In genomic region chr1:63780541-63780940, GRCh38 we compare ENCODE assay signal across 21 cellular contexts. TPM values are rescaled to one million over a fixed set of nuclear protein-coding genes. Genes with fewer than 3 reads are reported as not detected.
DNase-seq lines count a peak whose midpoint lies in the region; ATAC-seq and TF ChIP-seq lines count a peak whose summit lies in the region.
"Had no signal": no experiment of that assay in that cellular context is flagged by ENCODE, and none has a peak within 500 bp of the region (broad histone marks: within the 10 kb centered on the region; RNA-seq: fewer than 3 reads in every experiment).

No MANE protein-coding gene starts in this region.

- no peak overlapping the region for H2BK12ac ChIP-seq in neuronal stem cell (ENCODE audit: low read length)

- H3K4ac ChIP-seq in neuronal stem cell (ENCODE audit: low read length): no peak overlapping the region

- no peaks in the 10 kb centered on the region for H3K4me1 Mint-ChIP-seq in activated naive CD8-positive, alpha-beta T cell treated with anti-CD3 and anti-CD28 coated beads, Interleukin-2, amount 50 U/mL, for 24 hours
- no peaks in the 10 kb centered on the region for H3K4me1 Mint-ChIP-seq in activated naive CD8-positive, alpha-beta T cell treated with anti-CD3 and anti-CD28 coated beads for 36 hours
- peaks cover 93% of the 10 kb centered on the region for H3K4me1 Mint-ChIP-seq in WTC11

- no peak overlapping the region for H3K4me3 Mint-ChIP-seq in activated naive CD8-positive, alpha-beta T cell treated with anti-CD3 and anti-CD28 coated beads, Interleukin-2, amount 50 U/mL, for 24 hours
- H3K4me3 Mint-ChIP-seq in activated naive CD8-positive, alpha-beta T cell treated with anti-CD3 and anti-CD28 coated beads for 36 hours: no peak overlapping the region
- peak overlapping the region; percentile 52 for H3K4me3 Mint-ChIP-seq in WTC11
- H3K4me3 Mint-ChIP-seq: CD4-positive, alpha-beta memory T cell had no signal

- H4K8ac ChIP-seq in neuronal stem cell (ENCODE audit: low read depth, low read length): no peak overlapping the region

- no peak overlapping the region for H3K14ac ChIP-seq in neuronal stem cell (ENCODE audit: low read length)

- H2AFZ ChIP-seq in neuronal stem cell (ENCODE audit: low read length): no peak overlapping the region

- H3K36me3 ChIP-seq in iPS-18a (ENCODE audit: control insufficient read depth, low read depth, low read length) (peaks cover 8% of the 10 kb centered on the region), neuronal stem cell (replicated peaks in 1 of 2; ENCODE audit: control insufficient read depth in 2 of 2, insufficient read depth in 2 of 2, low read length in 2 of 2) (no peaks in the 10 kb centered on the region)
- H3K36me3 ChIP-seq: BLaER1 treated with 17β-estradiol and CSF1 and Interleukin-3, amounts not matched to agents 10 nM and 100 nM; HAP-1 had no signal

- no peaks in the 10 kb centered on the region for H3K36me3 Mint-ChIP-seq in activated naive CD8-positive, alpha-beta T cell treated with anti-CD3 and anti-CD28 coated beads, Interleukin-2, amount 50 U/mL, for 24 hours (ENCODE audit: low read depth)
- no peaks in the 10 kb centered on the region for H3K36me3 Mint-ChIP-seq in activated naive CD8-positive, alpha-beta T cell treated with anti-CD3 and anti-CD28 coated beads for 36 hours
- no peaks in the 10 kb centered on the region for H3K36me3 Mint-ChIP-seq in WTC11
- H3K36me3 Mint-ChIP-seq: CD4-positive, alpha-beta memory T cell had no signal

- no peaks in the 10 kb centered on the region for H3K9me3 Mint-ChIP-seq in activated naive CD8-positive, alpha-beta T cell treated with anti-CD3 and anti-CD28 coated beads, Interleukin-2, amount 50 U/mL, for 24 hours
- H3K9me3 Mint-ChIP-seq in activated naive CD8-positive, alpha-beta T cell treated with anti-CD3 and anti-CD28 coated beads for 36 hours: no peaks in the 10 kb centered on the region
- no peaks in the 10 kb centered on the region for H3K9me3 Mint-ChIP-seq in WTC11
- H3K9me3 Mint-ChIP-seq: CD4-positive, alpha-beta memory T cell had no signal

- H2BK120ac ChIP-seq in neuronal stem cell (ENCODE audit: low read depth, low read length): no peak overlapping the region

- H2BK15ac ChIP-seq in neuronal stem cell (ENCODE audit: low read length): no peak overlapping the region

- TF ChIP-seq CTCF in WTC11 (IDR thresholded peaks at IDR 0.05): no peak

- H3K18ac ChIP-seq in neuronal stem cell (ENCODE audit: low read length): no peak overlapping the region

- peak overlapping the region; percentile 22 for H3K4me3 ChIP-seq in iPS-18a (ENCODE audit: low read length)
- H3K4me3 ChIP-seq in neuronal stem cell (ENCODE audit: low read length in 2 of 2): no peak overlapping the region
- H3K4me3 ChIP-seq: BLaER1 treated with 17β-estradiol and CSF1 and Interleukin-3, amounts not matched to agents 10 nM and 100 nM; HAP-1 had no signal

- H3K79me1 ChIP-seq in neuronal stem cell (ENCODE audit: low read depth, low read length): no peaks in the 10 kb centered on the region

- no CpG with 5 or more reads among the region's 2 CpGs for WGBS in neuronal stem cell (ENCODE audit: extremely low coverage in 2 of 2, insufficient read length in 2 of 2, insufficient replicate concordance in 1 of 2), 2 donors

- no peak overlapping the region for H2AK5ac ChIP-seq in neuronal stem cell (ENCODE audit: low read depth, low read length)

- H3K9ac ChIP-seq in iPS-18a (ENCODE audit: low read length) (no peak overlapping the region), neuronal stem cell (ENCODE audit: low read depth, low read length, poor library complexity) (no peak overlapping the region)
- H3K9ac ChIP-seq: BLaER1 treated with 17β-estradiol and CSF1 and Interleukin-3, amounts not matched to agents 10 nM and 100 nM had no signal

- no peak overlapping the region for H4K91ac ChIP-seq in neuronal stem cell (ENCODE audit: low read depth, low read length, poor library complexity)

- H3K27ac Mint-ChIP-seq in activated naive CD8-positive, alpha-beta T cell treated with anti-CD3 and anti-CD28 coated beads, Interleukin-2, amount 50 U/mL, for 24 hours: peak overlapping the region; percentile 15
- H3K27ac Mint-ChIP-seq in activated naive CD8-positive, alpha-beta T cell treated with anti-CD3 and anti-CD28 coated beads for 36 hours: no peak overlapping the region
- H3K27ac Mint-ChIP-seq in WTC11: peak overlapping the region; percentile 98

- no peak for ATAC-seq in activated naive CD8-positive, alpha-beta T cell treated with anti-CD3 and anti-CD28 coated beads, Interleukin-2, amount 50 U/mL, for 24 hours
- ATAC-seq in WTC11 (peak; percentile 57), GM21381 (IDR thresholded peaks at IDR 0.05; ENCODE audit: unreplicated experiment) (no peak), GM21717 (IDR thresholded peaks at IDR 0.05; ENCODE audit: unreplicated experiment) (no peak)
- ATAC-seq: PC-3 had no signal

- no peak for DNase-seq in activated naive CD8-positive, alpha-beta T cell treated with anti-CD3 and anti-CD28 coated beads, Interleukin-2, amount 50 U/mL, for 24 hours
- DNase-seq in activated naive CD8-positive, alpha-beta T cell treated with anti-CD3 and anti-CD28 coated beads for 36 hours: no peak
- no peak for DNase-seq in WTC11 (ENCODE audit: low spot score)
- no peak for DNase-seq in neuronal stem cell (ENCODE audit: low spot score)
- no peak for DNase-seq in DMS153 treated with DMSO at 0.1 percent for 48 hours (lab: John Stamatoyannopoulos, UW; ENCODE audit: unreplicated experiment)
- DNase-seq: 8988T; Caco-2; CD4-positive, alpha-beta memory T cell; DMS 273 treated with DMSO at 0.1 percent for 48 hours; DND-41; Karpas-422; MV-4-11; NCI-H2081; PC-3; RPMI8226; SHP77 had no signal

- H3K9me3 ChIP-seq in iPS-18a (ENCODE audit: control insufficient read depth, low read depth, low read length): no peaks in the 10 kb centered on the region
- H3K9me3 ChIP-seq in neuronal stem cell (replicated peaks in 1 of 2; ENCODE audit: control insufficient read depth in 2 of 2, insufficient read depth in 1 of 2, low read depth in 1 of 2, low read length in 2 of 2): no peaks in the 10 kb centered on the region
- H3K9me3 ChIP-seq: BLaER1 treated with 17β-estradiol and CSF1 and Interleukin-3, amounts not matched to agents 10 nM and 100 nM; Caco-2; HAP-1 had no signal

- peaks cover 23% of the 10 kb centered on the region for H3K27me3 Mint-ChIP-seq in activated naive CD8-positive, alpha-beta T cell treated with anti-CD3 and anti-CD28 coated beads, Interleukin-2, amount 50 U/mL, for 24 hours
- H3K27me3 Mint-ChIP-seq in activated naive CD8-positive, alpha-beta T cell treated with anti-CD3 and anti-CD28 coated beads for 36 hours: peaks cover 46% of the 10 kb centered on the region
- H3K27me3 Mint-ChIP-seq in WTC11 (ENCODE audit: low read depth): no peaks in the 10 kb centered on the region

- POLR2A ChIA-PET in WTC11 (lab: Charles Lee): interaction anchor here (1.8 kb wide), 1 partner anchor 14 kb away, joined by 5 read pairs; no protein-coding TSS in a partner anchor

- peaks cover 91% of the 10 kb centered on the region for H3K4me1 ChIP-seq in iPS-18a (ENCODE audit: control insufficient read depth, low read depth, low read length)
- peaks cover 4 to 34% of the 10 kb centered on the region in 2 donors for H3K4me1 ChIP-seq in neuronal stem cell (ENCODE audit: control insufficient read depth in 2 of 2, insufficient read depth in 1 of 2, low read depth in 1 of 2, low read length in 2 of 2)
- H3K4me1 ChIP-seq: HAP-1 had no signal

- no peak overlapping the region for H3K23ac ChIP-seq in neuronal stem cell (ENCODE audit: low read depth, low read length, poor library complexity)

- CTCF ChIA-PET in WTC11 (lab: Charles Lee): interaction anchor here (1.1 to 1.7 kb wide), 3 partner anchors 89 to 138 kb away, joined by 6 to 7 read pairs (median 7); no protein-coding TSS in a partner anchor

- no peak overlapping the region for H3K27ac ChIP-seq in iPS-18a (ENCODE audit: low read length)
- peak overlapping the region; percentile 40 for H3K27ac ChIP-seq in neuronal stem cell (replicated peaks; ENCODE audit: low read length)
- H3K27ac ChIP-seq: BLaER1 treated with 17β-estradiol and CSF1 and Interleukin-3, amounts not matched to agents 10 nM and 100 nM had no signal

- no peaks in the 10 kb centered on the region for H3K27me3 ChIP-seq in iPS-18a (ENCODE audit: control insufficient read depth, insufficient read depth, low read length)
- no peaks in the 10 kb centered on the region for H3K27me3 ChIP-seq in neuronal stem cell (ENCODE audit: control insufficient read depth in 3 of 3, insufficient read depth in 3 of 3, low read depth in 1 of 3, low read length in 3 of 3)

- H2BK5ac ChIP-seq in neuronal stem cell (ENCODE audit: low read length): no peak overlapping the region

- H3K4me2 ChIP-seq in neuronal stem cell (ENCODE audit: insufficient read depth, low read length, poor library complexity, severe bottlenecking): no peak overlapping the region
- H3K4me2 ChIP-seq: BLaER1 treated with 17β-estradiol and CSF1 and Interleukin-3, amounts not matched to agents 10 nM and 100 nM had no signal

TF ChIP-seq in WTC11, 78 proteins besides CTCF, POLR2A, EP300 and RAD21 (continues in another document):
- TF ChIP-seq ZBTB21 (CRISPR knock-in tag; IDR thresholded peaks at IDR 0.05; ENCODE audit: borderline replicate concordance) (no peak), AR (CRISPR knock-in tag; IDR thresholded peaks at IDR 0.05) (no peak), HMGA2 (CRISPR knock-in tag; IDR thresholded peaks at IDR 0.05) (no peak), ZNF232 (CRISPR knock-in tag; IDR thresholded peaks at IDR 0.05) (no peak), MYBL2 (CRISPR knock-in tag; IDR thresholded peaks at IDR 0.05) (no peak)

RNA-seq across cellular contexts. Expression of gene ROR1, which starts 6.7 kb away (rescaled TPM):
- not detected for total RNA-seq in activated naive CD8-positive, alpha-beta T cell treated with anti-CD3 and anti-CD28 coated beads for 36 hours
- total RNA-seq in WTC11 (2021): 54.6 to 56.3 TPM (median 55.2 TPM) in 3 replicates
- 7.0 TPM for polyA plus RNA-seq in neuronal stem cell (2013, experiment 1 of 2)
- 7.3 TPM for polyA plus RNA-seq in neuronal stem cell (2013, experiment 2 of 2)
- total RNA-seq: CD4-positive, alpha-beta memory T cell had no signal
- polyA plus RNA-seq: CD4-positive, alpha-beta memory T cell had no signal

Comparison
In these comparisons a context has a peak if more than half of its experiments do, and no peak if none do; other contexts are left out.
1. RNA of gene ROR1, which starts 6.7 kb away (total RNA-seq): 54.6 to 56.3 TPM in WTC11; not detected in activated naive CD8-positive, alpha-beta T cell treated with anti-CD3 and anti-CD28 coated beads for 36 hours; every median in the first group is over 10 times any median in the second.